Comparison of ENCODE assay signal across 30 cellular contexts in the genomic region with DNA sequence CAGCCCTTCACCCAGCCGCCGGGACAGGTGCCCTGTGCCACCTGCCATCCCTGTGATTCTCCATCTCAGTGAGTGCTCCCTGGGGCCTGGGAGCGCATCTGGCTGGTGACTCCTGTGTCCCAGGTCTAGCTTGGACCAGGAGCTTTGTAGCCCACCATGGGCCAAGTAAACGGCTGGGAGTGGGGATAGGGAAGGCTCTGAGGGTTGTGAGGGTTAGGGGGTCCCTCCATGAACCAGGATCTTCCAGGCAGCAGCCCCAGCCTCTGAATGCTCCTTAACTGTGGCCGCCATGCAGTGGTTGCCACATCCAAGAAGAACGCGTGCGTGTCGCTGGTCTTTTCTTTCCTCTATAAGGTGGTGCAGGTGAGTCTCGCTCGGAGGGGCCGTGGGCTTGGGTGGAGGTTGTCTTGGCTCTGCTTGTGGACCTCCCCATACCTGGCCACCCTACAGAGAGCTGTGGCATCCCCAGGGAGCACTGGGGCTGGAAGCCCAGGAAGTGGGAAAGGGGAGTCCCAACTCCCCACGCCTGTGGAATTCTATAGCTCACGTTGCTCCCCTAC. TPM values are rescaled to one million over a fixed set of nuclear protein-coding genes. Genes with fewer than 3 reads are reported as not detected.
DNase-seq lines count a peak whose midpoint lies in the region; ATAC-seq and TF ChIP-seq lines count a peak whose summit lies in the region.
"Had no signal": no experiment of that assay in that cellular context is flagged by ENCODE, and none has a peak within 500 bp of the region (broad histone marks: within the 10 kb centered on the region; RNA-seq: fewer than 3 reads in every experiment).

No MANE protein-coding gene starts in this region.

- peak overlapping the region; percentile 41 to 74 for H3K27ac Mint-ChIP-seq in stimulated activated naive CD8-positive, alpha-beta T cell treated with anti-CD3 and anti-CD28 coated beads, Interleukin-15, amount 100 ng/mL, for 72 hours
- H3K27ac Mint-ChIP-seq in activated CD8-positive, alpha-beta T cell treated with anti-CD3 and anti-CD28 coated beads, Interleukin-2, amount 10 ng/mL, durations not matched to agents 7 days and 5 days, result peak overlapping the region; percentile 39
- H3K27ac Mint-ChIP-seq: activated naive CD4-positive, alpha-beta T cell treated with anti-CD3 and anti-CD28 coated beads for 36 hours had no signal

- 82% methylated on average over 14 of the region's 14 CpGs for WGBS in liver

- H3K4me3 Mint-ChIP-seq in stimulated activated naive CD8-positive, alpha-beta T cell treated with anti-CD3 and anti-CD28 coated beads, Interleukin-15, amount 100 ng/mL, for 72 hours, result peak overlapping the region; percentile 54 to 76
- no peak overlapping the region for H3K4me3 Mint-ChIP-seq in activated CD8-positive, alpha-beta T cell treated with anti-CD3 and anti-CD28 coated beads, Interleukin-2, amount 10 ng/mL, durations not matched to agents 7 days and 5 days
- H3K4me3 Mint-ChIP-seq: activated CD4-positive, alpha-beta T cell treated with anti-CD3 and anti-CD28 coated beads, Interleukin-2, amount 10 ng/mL, durations not matched to agents 7 days and 5 days; activated naive CD4-positive, alpha-beta T cell treated with anti-CD3 and anti-CD28 coated beads for 36 hours; memory B cell; T-helper 2 cell treated with Interferon-gamma antibody and Interleukin-4, amounts not matched to agents 5 μg/mL and 100 μg/mL, for 36 hours had no signal

- H3K27me3 ChIP-seq in liver (ENCODE audit: control insufficient read depth in 4 of 4, insufficient read depth in 4 of 4, low read length in 3 of 4) (no peaks in the 10 kb centered on the region), upper lobe of right lung (no peaks in the 10 kb centered on the region)
- H3K27me3 ChIP-seq: ascending aorta; BLaER1 treated with 17β-estradiol and CSF1 and Interleukin-3, amounts not matched to agents 10 nM and 100 nM; dorsolateral prefrontal cortex; tibial nerve had no signal

- CTCF ChIA-PET in activated CD8-positive, alpha-beta T cell treated with anti-CD3 and anti-CD28 coated beads, Interleukin-2, amount 10 ng/mL, durations not matched to agents 7 days and 5 days (lab: Charles Lee), result interaction anchor here (1.3 kb wide), 1 partner anchor 177 kb away, joined by 3 read pairs; no protein-coding TSS in a partner anchor

- POLR2A ChIA-PET in activated CD8-positive, alpha-beta T cell treated with anti-CD3 and anti-CD28 coated beads, Interleukin-2, amount 10 ng/mL, durations not matched to agents 7 days and 5 days (lab: Charles Lee), result interaction anchor here (1.3 to 2.5 kb wide), 3 partner anchors 8 to 17 kb away, joined by 5 to 9 read pairs (median 7); a partner anchor contains a TSS

- peaks cover 96% of the 10 kb centered on the region for H3K4me1 Mint-ChIP-seq in stimulated activated naive CD8-positive, alpha-beta T cell treated with anti-CD3 and anti-CD28 coated beads, Interleukin-15, amount 100 ng/mL, for 72 hours
- H3K4me1 Mint-ChIP-seq in activated CD8-positive, alpha-beta T cell treated with anti-CD3 and anti-CD28 coated beads, Interleukin-2, amount 10 ng/mL, durations not matched to agents 7 days and 5 days (ENCODE audit: low read depth), result peaks cover 68% of the 10 kb centered on the region

- H3K27me3 Mint-ChIP-seq in stimulated activated naive CD8-positive, alpha-beta T cell treated with anti-CD3 and anti-CD28 coated beads, Interleukin-15, amount 100 ng/mL, for 72 hours, result no peaks in the 10 kb centered on the region
- no peaks in the 10 kb centered on the region for H3K27me3 Mint-ChIP-seq in activated CD8-positive, alpha-beta T cell treated with anti-CD3 and anti-CD28 coated beads, Interleukin-2, amount 10 ng/mL, durations not matched to agents 7 days and 5 days (ENCODE audit: low read depth)
- H3K27me3 Mint-ChIP-seq: activated CD4-positive, alpha-beta T cell treated with anti-CD3 and anti-CD28 coated beads, Interleukin-2, amount 10 ng/mL, durations not matched to agents 7 days and 5 days; memory B cell; stimulated activated naive CD8-positive, alpha-beta T cell treated with anti-CD3 and anti-CD28 coated beads, Interleukin-15, Interleukin-2, amounts not matched to agents 100 ng/mL and 50 ng/mL, for 24 hours had no signal

- H3K4me3 ChIP-seq in liver (ENCODE audit: low read depth in 1 of 3, low read length in 3 of 3), result no peak overlapping the region
- H3K4me3 ChIP-seq in upper lobe of right lung, result no peak overlapping the region
- H3K4me3 ChIP-seq: ascending aorta; BLaER1 treated with 17β-estradiol and CSF1 and Interleukin-3, amounts not matched to agents 10 nM and 100 nM; dorsolateral prefrontal cortex; SK-N-MC; tibial nerve had no signal

- TF ChIP-seq CTCF in liver (IDR thresholded peaks at IDR 0.05; ENCODE audit: low read depth, low read length, missing input control) (no peak), upper lobe of right lung (IDR thresholded peaks at IDR 0.05) (no peak)

- TF ChIP-seq RAD21 in liver (IDR thresholded peaks at IDR 0.05), result no peak

- H3K9ac ChIP-seq in liver (ENCODE audit: low read depth in 1 of 2, low read length in 2 of 2), result no peak overlapping the region

- intact Hi-C loops in upper lobe of right lung (cut with DNase I), result no loop called here

- no peak for DNase-seq in stimulated activated naive CD8-positive, alpha-beta T cell treated with anti-CD3 and anti-CD28 coated beads, Interleukin-15, amount 100 ng/mL, for 72 hours
- no peak for DNase-seq in stimulated activated naive CD8-positive, alpha-beta T cell treated with anti-CD3 and anti-CD28 coated beads, Interleukin-15, Interleukin-2, amounts not matched to agents 100 U/mL and 50 U/mL, for 24 hours
- no peak for DNase-seq in activated CD8-positive, alpha-beta T cell treated with anti-CD3 and anti-CD28 coated beads, Interleukin-2, amount 10 ng/mL, durations not matched to agents 7 days and 5 days
- DNase-seq in upper lobe of right lung (peak; percentile 46), inferior parietal cortex (ENCODE audit: extremely low spot score) (no peak), iPS-NIHi7 (ENCODE audit: extremely low spot score) (no peak), globus pallidus (ENCODE audit: low spot score) (no peak)
- DNase-seq: activated CD4-positive, alpha-beta T cell treated with anti-CD3 and anti-CD28 coated beads, Interleukin-2, amount 10 ng/mL, durations not matched to agents 7 days and 5 days; activated CD8-positive, alpha-beta memory T cell treated with anti-CD3 and anti-CD28 coated beads, Interleukin-2, amount 50 U/mL, for 48 hours; activated naive CD4-positive, alpha-beta T cell treated with anti-CD3 and anti-CD28 coated beads for 36 hours; HCEC 1CT; kidney glomerular epithelial cell; NCI-H1092 treated with DMSO at 0.1 percent for 48 hours; NCI-H1930; NCI-H345; NCI-H774; RPMI8226; stimulated activated CD4-positive, alpha-beta T cell treated with anti-CD3 and anti-CD28 coated beads, Interleukin-4, amount 100 ng/mL, for 1 hour; WERI-Rb-1 had no signal

- H3K27ac ChIP-seq in liver (ENCODE audit: low read depth in 1 of 2, low read length in 2 of 2) (peak overlapping the region; percentile 38 to 47), upper lobe of right lung (no peak overlapping the region)
- H3K27ac ChIP-seq: ascending aorta; BLaER1 treated with 17β-estradiol and CSF1 and Interleukin-3, amounts not matched to agents 10 nM and 100 nM; SK-N-MC; tibial nerve; WERI-Rb-1 had no signal

- peaks cover 77% of the 10 kb centered on the region for H3K36me3 Mint-ChIP-seq in activated CD8-positive, alpha-beta T cell treated with anti-CD3 and anti-CD28 coated beads, Interleukin-2, amount 10 ng/mL, durations not matched to agents 7 days and 5 days (ENCODE audit: low read depth)

- H3K36me3 ChIP-seq in liver (ENCODE audit: control insufficient read depth in 4 of 4, insufficient read depth in 3 of 4, low read depth in 1 of 4, low read length in 3 of 4), result peaks cover 13 to 52% (median 31%) of the 10 kb centered on the region in 4 donors
- peaks cover 76% of the 10 kb centered on the region for H3K36me3 ChIP-seq in upper lobe of right lung

- H3K9me3 Mint-ChIP-seq in stimulated activated naive CD8-positive, alpha-beta T cell treated with anti-CD3 and anti-CD28 coated beads, Interleukin-15, amount 100 ng/mL, for 72 hours, result no peaks in the 10 kb centered on the region
- no peaks in the 10 kb centered on the region for H3K9me3 Mint-ChIP-seq in activated CD8-positive, alpha-beta T cell treated with anti-CD3 and anti-CD28 coated beads, Interleukin-2, amount 10 ng/mL, durations not matched to agents 7 days and 5 days (ENCODE audit: insufficient read depth)
- H3K9me3 Mint-ChIP-seq: activated CD4-positive, alpha-beta T cell treated with anti-CD3 and anti-CD28 coated beads, Interleukin-2, amount 10 ng/mL, durations not matched to agents 7 days and 5 days; activated naive CD4-positive, alpha-beta T cell treated with anti-CD3 and anti-CD28 coated beads for 36 hours; memory B cell; stimulated activated naive CD8-positive, alpha-beta T cell treated with anti-CD3 and anti-CD28 coated beads, Interleukin-15, Interleukin-2, amounts not matched to agents 100 ng/mL and 50 ng/mL, for 24 hours; T-helper 2 cell treated with Interferon-gamma antibody and Interleukin-4, amounts not matched to agents 5 μg/mL and 100 μg/mL, for 36 hours had no signal

- H3K4me1 ChIP-seq in liver (ENCODE audit: control insufficient read depth in 4 of 4, insufficient read depth in 4 of 4, low read length in 3 of 4) (peaks cover 15 to 52% (median 47%) of the 10 kb centered on the region in 4 donors), upper lobe of right lung (no peaks in the 10 kb centered on the region)
- H3K4me1 ChIP-seq: ascending aorta had no signal

- H3K9me3 ChIP-seq in liver (ENCODE audit: control insufficient read depth in 4 of 4, low read length in 3 of 4) (no peaks in the 10 kb centered on the region), upper lobe of right lung (no peaks in the 10 kb centered on the region)
- H3K9me3 ChIP-seq: ascending aorta, tibial nerve had no signal

- no peak for ATAC-seq in stimulated activated naive CD8-positive, alpha-beta T cell treated with anti-CD3 and anti-CD28 coated beads, Interleukin-15, amount 100 ng/mL, for 72 hours
- no peak for ATAC-seq in stimulated activated naive CD8-positive, alpha-beta T cell treated with anti-CD3 and anti-CD28 coated beads, Interleukin-15, Interleukin-2, amounts not matched to agents 100 U/mL and 50 U/mL, for 24 hours
- no peak for ATAC-seq in activated CD8-positive, alpha-beta T cell treated with anti-CD3 and anti-CD28 coated beads, Interleukin-2, amount 10 ng/mL, durations not matched to agents 7 days and 5 days
- ATAC-seq in upper lobe of right lung, result no peak

RNA-seq across cellular contexts. Expression of a gene that starts 8.4 kb away (rescaled TPM):
- 100 to 1,000 TPM; 184 to 186 TPM for total RNA-seq in activated CD8-positive, alpha-beta T cell treated with anti-CD3 and anti-CD28 coated beads, Interleukin-2, amount 10 ng/mL, durations not matched to agents 7 days and 5 days
- total RNA-seq in liver (10 to 100 TPM; 25.4 to 62.2 TPM), upper lobe of right lung (72.1 TPM)
- polyA plus RNA-seq in liver, result 10 to 100 TPM; 50.4 TPM

RNA-seq across cellular contexts. Expression of a gene that starts 20.9 kb away (rescaled TPM):
- 10 to 100 TPM; 65.8 to 69.4 TPM for total RNA-seq in activated CD8-positive, alpha-beta T cell treated with anti-CD3 and anti-CD28 coated beads, Interleukin-2, amount 10 ng/mL, durations not matched to agents 7 days and 5 days
- total RNA-seq in liver (10 to 100 TPM; 46.2 to 60.2 TPM), upper lobe of right lung (56.4 TPM)
- 10 to 100 TPM; 50.4 to 54.3 TPM for polyA plus RNA-seq in liver

RNA-seq across cellular contexts. Expression of a gene that starts 32.8 kb away (rescaled TPM):
- not detected for total RNA-seq in activated CD8-positive, alpha-beta T cell treated with anti-CD3 and anti-CD28 coated beads, Interleukin-2, amount 10 ng/mL, durations not matched to agents 7 days and 5 days
- total RNA-seq in liver (not detected), upper lobe of right lung (not detected)
- not detected for polyA plus RNA-seq in liver
- total RNA-seq: activated CD4-positive, alpha-beta T cell treated with anti-CD3 and anti-CD28 coated beads, Interleukin-2, amount 10 ng/mL, durations not matched to agents 7 days and 5 days; activated naive CD4-positive, alpha-beta T cell treated with anti-CD3 and anti-CD28 coated beads for 36 hours; ascending aorta; dorsolateral prefrontal cortex; myocyte; tibial nerve had no signal
- polyA plus RNA-seq: AG04450 had no signal
